In genomic region chr5:98796197-98796972, GRCh38 we compare ENCODE assay signal across 8 cellular contexts. TPM values are rescaled to one million over a fixed set of nuclear protein-coding genes. Genes with fewer than 3 reads are reported as not detected.
A peak's percentile ranks its signal among the peaks of the same experiment; 100 is the strongest.
DNase-seq lines count a peak whose midpoint lies in the region; ATAC-seq and TF ChIP-seq lines count a peak whose summit lies in the region.

No MANE protein-coding gene starts in this region.

- H3K9me3 Mint-ChIP-seq in CD14-positive monocyte, result peaks cover 0 to 1% (median 0%) of the 10 kb centered on the region in 7 donors
- no peaks in the 10 kb centered on the region for H3K9me3 Mint-ChIP-seq in activated T-helper 17 cell treated with anti-CD3 and anti-CD28 coated beads, Interleukin-2, amount 50 U/mL, for 72 hours

- TF ChIP-seq CTCF in CD14-positive monocyte (IDR thresholded peaks at IDR 0.05), result peak; percentile 69

- no peaks in the 10 kb centered on the region for H3K36me3 Mint-ChIP-seq in CD14-positive monocyte
- H3K36me3 Mint-ChIP-seq in activated T-helper 17 cell treated with anti-CD3 and anti-CD28 coated beads, Interleukin-2, amount 50 U/mL, for 72 hours (ENCODE audit: low read depth), result peaks cover 21% of the 10 kb centered on the region

- ATAC-seq in GM18511 (IDR thresholded peaks at IDR 0.05; ENCODE audit: unreplicated experiment) (peak; percentile 90), HG03039 (IDR thresholded peaks at IDR 0.05; ENCODE audit: unreplicated experiment) (peak; percentile 63)
- ATAC-seq in activated T-helper 17 cell treated with anti-CD3 and anti-CD28 coated beads, Interleukin-2, amount 50 U/mL, for 72 hours (replicated peaks), result peak; percentile 76

- peaks cover 3 to 17% (median 12%) of the 10 kb centered on the region in 3 donors for H3K27me3 Mint-ChIP-seq in CD14-positive monocyte (ENCODE audit: low read depth in 3 of 3)
- H3K27me3 Mint-ChIP-seq in activated T-helper 17 cell treated with anti-CD3 and anti-CD28 coated beads, Interleukin-2, amount 50 U/mL, for 72 hours, result no peaks in the 10 kb centered on the region

- no peaks in the 10 kb centered on the region for H3K4me1 Mint-ChIP-seq in CD14-positive monocyte
- peaks cover 12% of the 10 kb centered on the region for H3K4me1 Mint-ChIP-seq in activated T-helper 17 cell treated with anti-CD3 and anti-CD28 coated beads, Interleukin-2, amount 50 U/mL, for 72 hours

- intact Hi-C loops in CD14-positive monocyte (cut with micrococcal nuclease), result no loop called here

- H3K27ac Mint-ChIP-seq in CD14-positive monocyte, result no peak overlapping the region
- H3K27ac Mint-ChIP-seq in activated T-helper 17 cell treated with anti-CD3 and anti-CD28 coated beads, Interleukin-2, amount 50 U/mL, for 72 hours, result no peak overlapping the region

- H3K4me3 Mint-ChIP-seq in CD14-positive monocyte, result no peak overlapping the region
- no peak overlapping the region for H3K4me3 Mint-ChIP-seq in activated T-helper 17 cell treated with anti-CD3 and anti-CD28 coated beads, Interleukin-2, amount 50 U/mL, for 72 hours

- DNase-seq in CD14-positive monocyte (ENCODE audit: low spot score) (no peak), NCI-H748 (lab: John Stamatoyannopoulos, UW; ENCODE audit: unreplicated experiment) (peak; percentile 28), germinal center (ENCODE audit: low spot score) (peak; percentile 58), renal cortical epithelial cell (ENCODE audit: low read depth) (peak; percentile 51), 8988T (no peak)

RNA-seq across cellular contexts. Expression of gene RGMB, which starts 22.9 kb away (rescaled TPM):
- under 1 TPM in 1 of 2 donors, not detected in 1; 0.12 TPM for polyA plus RNA-seq in CD14-positive monocyte
- total RNA-seq in activated T-helper 17 cell treated with anti-CD3 and anti-CD28 coated beads, Interleukin-2, amount 50 U/mL, for 72 hours, result 1 to 10 TPM; 2.0 to 4.1 TPM
- total RNA-seq in renal cortical epithelial cell, result 12.9 and 13.2 TPM in 2 replicates

Comparison
In these comparisons a context has a peak if more than half of its experiments do, and no peak if none do; other contexts are left out.
1. DNase-seq: peak in NCI-H748 (single experiment), germinal center (single experiment) and renal cortical epithelial cell (single experiment); none in CD14-positive monocyte (single experiment) and 8988T (single experiment).
2. Peak in every context shown above with its lines, with median percentiles within 50 percentile points of each other: ATAC-seq.